ENCODE assay signal across 1 cellular context in the genomic region with DNA sequence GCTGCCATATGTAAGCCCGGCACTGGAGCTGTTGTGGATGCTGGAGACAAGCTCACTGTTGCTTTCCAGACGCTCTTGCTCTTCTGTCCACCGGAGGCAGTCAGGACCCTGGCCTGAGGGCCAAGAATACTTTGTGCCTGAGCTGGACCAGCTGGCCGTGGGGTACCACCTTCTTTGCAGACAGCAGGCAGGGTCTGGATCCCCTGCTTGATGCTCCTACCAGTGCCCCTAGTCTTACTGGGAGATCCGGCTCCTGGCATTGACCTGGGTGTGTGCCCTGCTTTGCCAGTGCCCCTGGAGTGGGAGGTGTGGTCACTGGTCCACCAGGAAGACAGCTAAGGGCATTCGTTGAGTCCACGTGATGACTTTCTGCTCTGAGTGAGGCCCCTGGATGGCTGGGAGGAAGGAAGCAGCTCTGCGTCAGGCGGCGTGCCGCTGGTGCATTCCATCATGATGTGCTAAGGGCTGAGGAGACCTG.
TF ChIP-seq lines count a peak whose summit lies in the region.

No MANE protein-coding gene starts in this region.

TF ChIP-seq in K562, 482 proteins besides CTCF, POLR2A, EP300 and RAD21 (continued from another document):
- TF ChIP-seq, protein P1, sequence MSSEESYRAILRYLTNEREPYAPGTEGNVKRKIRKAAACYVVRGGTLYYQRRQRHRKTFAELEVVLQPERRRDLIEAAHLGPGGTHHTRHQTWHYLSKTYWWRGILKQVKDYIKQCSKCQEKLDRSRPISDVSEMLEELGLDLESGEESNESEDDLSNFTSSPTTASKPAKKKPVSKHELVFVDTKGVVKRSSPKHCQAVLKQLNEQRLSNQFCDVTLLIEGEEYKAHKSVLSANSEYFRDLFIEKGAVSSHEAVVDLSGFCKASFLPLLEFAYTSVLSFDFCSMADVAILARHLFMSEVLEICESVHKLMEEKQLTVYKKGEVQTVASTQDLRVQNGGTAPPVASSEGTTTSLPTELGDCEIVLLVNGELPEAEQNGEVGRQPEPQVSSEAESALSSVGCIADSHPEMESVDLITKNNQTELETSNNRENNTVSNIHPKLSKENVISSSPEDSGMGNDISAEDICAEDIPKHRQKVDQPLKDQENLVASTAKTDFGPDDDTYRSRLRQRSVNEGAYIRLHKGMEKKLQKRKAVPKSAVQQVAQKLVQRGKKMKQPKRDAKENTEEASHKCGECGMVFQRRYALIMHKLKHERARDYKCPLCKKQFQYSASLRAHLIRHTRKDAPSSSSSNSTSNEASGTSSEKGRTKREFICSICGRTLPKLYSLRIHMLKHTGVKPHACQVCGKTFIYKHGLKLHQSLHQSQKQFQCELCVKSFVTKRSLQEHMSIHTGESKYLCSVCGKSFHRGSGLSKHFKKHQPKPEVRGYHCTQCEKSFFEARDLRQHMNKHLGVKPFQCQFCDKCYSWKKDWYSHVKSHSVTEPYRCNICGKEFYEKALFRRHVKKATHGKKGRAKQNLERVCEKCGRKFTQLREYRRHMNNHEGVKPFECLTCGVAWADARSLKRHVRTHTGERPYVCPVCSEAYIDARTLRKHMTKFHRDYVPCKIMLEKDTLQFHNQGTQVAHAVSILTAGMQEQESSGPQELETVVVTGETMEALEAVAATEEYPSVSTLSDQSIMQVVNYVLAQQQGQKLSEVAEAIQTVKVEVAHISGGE (CRISPR knock-in tag; IDR thresholded peaks at IDR 0.05) = no peak
- no peak for TF ChIP-seq TARDBP (IDR thresholded peaks at IDR 0.05)
- no peak for TF ChIP-seq TAL1 (IDR thresholded peaks at IDR 0.05)
- TF ChIP-seq, protein P2, sequence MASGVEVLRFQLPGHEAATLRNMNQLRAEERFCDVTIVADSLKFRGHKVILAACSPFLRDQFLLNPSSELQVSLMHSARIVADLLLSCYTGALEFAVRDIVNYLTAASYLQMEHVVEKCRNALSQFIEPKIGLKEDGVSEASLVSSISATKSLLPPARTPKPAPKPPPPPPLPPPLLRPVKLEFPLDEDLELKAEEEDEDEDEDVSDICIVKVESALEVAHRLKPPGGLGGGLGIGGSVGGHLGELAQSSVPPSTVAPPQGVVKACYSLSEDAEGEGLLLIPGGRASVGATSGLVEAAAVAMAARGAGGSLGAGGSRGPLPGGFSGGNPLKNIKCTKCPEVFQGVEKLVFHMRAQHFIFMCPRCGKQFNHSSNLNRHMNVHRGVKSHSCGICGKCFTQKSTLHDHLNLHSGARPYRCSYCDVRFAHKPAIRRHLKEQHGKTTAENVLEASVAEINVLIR (CRISPR knock-in tag; IDR thresholded peaks at IDR 0.05) = no peak
- no peak for TF ChIP-seq PRMT5 (CRISPR knock-in tag; IDR thresholded peaks at IDR 0.05)
TF ChIP-seq in K562: peak in this region for 1.
